ENCODE assay signal across 31 cellular contexts in genomic region chr15:31062965-31063355, GRCh38. TPM values are rescaled to one million over a fixed set of nuclear protein-coding genes. Genes with fewer than 3 reads are reported as not detected.
DNase-seq lines count a peak whose midpoint lies in the region; ATAC-seq, FAIRE-seq and TF ChIP-seq lines count a peak whose summit lies in the region.
"Had no signal": no experiment of that assay in that cellular context is flagged by ENCODE, and none has a peak within 500 bp of the region (broad histone marks: within the 10 kb centered on the region; RNA-seq: fewer than 3 reads in every experiment).

No MANE protein-coding gene starts in this region.

- no peak for TF ChIP-seq POLR2A in endothelial cell of umbilical vein (IDR thresholded peaks at IDR 0.05; ENCODE audit: low read depth, low read length)

- H2BK15ac ChIP-seq in mesenchymal stem cell (ENCODE audit: low read depth, poor library complexity, severe bottlenecking): no peak overlapping the region

- ATAC-seq in GM18907 (IDR thresholded peaks at IDR 0.05; ENCODE audit: unreplicated experiment) (no peak), HG03135 (IDR thresholded peaks at IDR 0.05; ENCODE audit: unreplicated experiment) (no peak)
- ATAC-seq in activated CD4-positive, alpha-beta T cell treated with anti-CD3 and anti-CD28 coated beads for 36 hours: no peak
- ATAC-seq: A549; activated CD8-positive, alpha-beta T cell treated with anti-CD3 and anti-CD28 coated beads for 36 hours; activated T-helper 17 cell treated with anti-CD3 and anti-CD28 coated beads, Interleukin-2, amount 50 U/mL, for 72 hours; stimulated activated naive CD8-positive, alpha-beta T cell treated with anti-CD3 and anti-CD28 coated beads, Interleukin-15, amount 100 ng/mL, for 72 hours had no signal

- no TSS peak for BruUV-seq in endothelial cell of umbilical vein (replicated peaks; lab: Mats Ljungman, UMichigan)

- no peak overlapping the region for H3K9ac ChIP-seq in GM23248
- H3K9ac ChIP-seq in endothelial cell of umbilical vein (replicated peaks; ENCODE audit: extremely low read depth, insufficient read depth, low read length): peak overlapping the region; percentile 37
- peak overlapping the region; percentile 14 for H3K9ac ChIP-seq in mesenchymal stem cell (ENCODE audit: low read length)
- H3K9ac ChIP-seq: parathyroid adenoma had no signal

- no peak overlapping the region for H2BK120ac ChIP-seq in mesenchymal stem cell (ENCODE audit: low read depth, low read length)

- H3K9me3 Mint-ChIP-seq in activated CD4-positive, alpha-beta T cell treated with anti-CD3 and anti-CD28 coated beads for 36 hours (ENCODE audit: low read depth): no peaks in the 10 kb centered on the region
- H3K9me3 Mint-ChIP-seq: activated CD8-positive, alpha-beta T cell treated with anti-CD3 and anti-CD28 coated beads for 36 hours; activated naive CD4-positive, alpha-beta T cell treated with anti-CD3 and anti-CD28 coated beads, Interleukin-2, amount 10 ng/mL, durations not matched to agents 7 days and 5 days; activated T-helper 17 cell treated with anti-CD3 and anti-CD28 coated beads, Interleukin-2, amount 50 U/mL, for 72 hours; CD8-positive, alpha-beta memory T cell had no signal

- H2AK5ac ChIP-seq in mesenchymal stem cell (ENCODE audit: low read length, severe bottlenecking): no peak overlapping the region

- intact Hi-C loops in endothelial cell of umbilical vein (cut with micrococcal nuclease): no loop called here
- intact Hi-C loops in activated CD4-positive, alpha-beta T cell treated with anti-CD3 and anti-CD28 coated beads for 36 hours (cut with DNase I, micrococcal nuclease): no loop called here

- TF ChIP-seq CTCF in AG04449 (IDR thresholded peaks at IDR 0.05; ENCODE audit: insufficient read depth, low read length, missing control alignments) (no peak), endothelial cell of umbilical vein (IDR thresholded peaks at IDR 0.05; ENCODE audit: extremely low read depth in 1 of 2, insufficient read depth in 1 of 2, low read depth in 1 of 2, low read length in 2 of 2) (no peak)

- H3K27me3 ChIP-seq in GM23248 (replicated peaks; ENCODE audit: insufficient read depth) (peaks cover 8% of the 10 kb centered on the region; the same call in 1 of the 2 replicates), endothelial cell of umbilical vein (ENCODE audit: control insufficient read depth in 2 of 2, insufficient read depth in 2 of 2, low read length in 2 of 2) (peaks cover 0 to 4% of the 10 kb centered on the region in 2 experiments), mesenchymal stem cell (ENCODE audit: control insufficient read depth in 1 of 2, insufficient read depth in 1 of 2, low read length in 2 of 2) (peaks cover 0 to 42% of the 10 kb centered on the region in 2 experiments)
- H3K27me3 ChIP-seq: spleen, thyroid gland, vagina had no signal

- FAIRE-seq in endothelial cell of umbilical vein (lab: Jason Lieb, UNC): peak; percentile 35
- FAIRE-seq: A549, GM12891 had no signal

- no peaks in the 10 kb centered on the region for H3K36me3 ChIP-seq in GM23248 (ENCODE audit: low read depth)
- H3K36me3 ChIP-seq in endothelial cell of umbilical vein (ENCODE audit: control insufficient read depth in 2 of 2, extremely low read depth in 1 of 2, insufficient read depth in 2 of 2, low read length in 2 of 2): no peaks in the 10 kb centered on the region
- no peaks in the 10 kb centered on the region for H3K36me3 ChIP-seq in mesenchymal stem cell (ENCODE audit: control insufficient read depth in 1 of 2, insufficient read depth in 2 of 2, low read depth in 1 of 2, low read length in 2 of 2)
- H3K36me3 ChIP-seq: BE2C, spleen, thyroid gland, vagina had no signal

- no peak overlapping the region for H3K4me3 Mint-ChIP-seq in activated CD4-positive, alpha-beta T cell treated with anti-CD3 and anti-CD28 coated beads for 36 hours
- H3K4me3 Mint-ChIP-seq: activated CD8-positive, alpha-beta T cell treated with anti-CD3 and anti-CD28 coated beads for 36 hours; activated naive CD4-positive, alpha-beta T cell treated with anti-CD3 and anti-CD28 coated beads, Interleukin-2, amount 10 ng/mL, durations not matched to agents 7 days and 5 days; activated T-helper 17 cell treated with anti-CD3 and anti-CD28 coated beads, Interleukin-2, amount 50 U/mL, for 72 hours; CD8-positive, alpha-beta memory T cell; stimulated activated naive CD8-positive, alpha-beta T cell treated with anti-CD3 and anti-CD28 coated beads, Interleukin-15, amount 100 ng/mL, for 72 hours had no signal

- no peak overlapping the region for H4K8ac ChIP-seq in mesenchymal stem cell (ENCODE audit: low read length)

- no peak overlapping the region for H3K18ac ChIP-seq in mesenchymal stem cell (ENCODE audit: low read depth in 1 of 2, low read length in 2 of 2)

- H3K27me3 Mint-ChIP-seq in activated CD4-positive, alpha-beta T cell treated with anti-CD3 and anti-CD28 coated beads for 36 hours: peaks cover 5% of the 10 kb centered on the region
- H3K27me3 Mint-ChIP-seq: activated CD8-positive, alpha-beta T cell treated with anti-CD3 and anti-CD28 coated beads for 36 hours; stimulated activated naive CD8-positive, alpha-beta T cell treated with anti-CD3 and anti-CD28 coated beads, Interleukin-15, amount 100 ng/mL, for 72 hours had no signal

- no peaks in the 10 kb centered on the region for H3K79me1 ChIP-seq in mesenchymal stem cell (replicated peaks; ENCODE audit: low read length, poor library complexity, severe bottlenecking)

- in situ Hi-C loops in GM23248 (cut with MboI): no loop called here

- H3K9me2 ChIP-seq in GM23248 (ENCODE audit: insufficient read depth): no peaks in the 10 kb centered on the region

- DNase-seq in AG04449 (ENCODE audit: low read depth, low spot score) (no peak), GM23248 (peak; percentile 27), endothelial cell of umbilical vein (ENCODE audit: low read depth, low spot score) (peak; percentile 21), mesenchymal stem cell (no peak), LoVo (ENCODE audit: low spot score) (no peak)
- DNase-seq in activated CD4-positive, alpha-beta T cell treated with anti-CD3 and anti-CD28 coated beads for 36 hours: no peak
- DNase-seq: activated CD8-positive, alpha-beta T cell treated with anti-CD3 and anti-CD28 coated beads for 36 hours; activated naive CD4-positive, alpha-beta T cell treated with anti-CD3 and anti-CD28 coated beads, Interleukin-2, amount 10 ng/mL, durations not matched to agents 7 days and 5 days; BE2C; CD8-positive, alpha-beta memory T cell; DMS153; head of caudate nucleus; mammary epithelial cell; MV-4-11; NCI-H2227 treated with DMSO at 0.1 percent for 48 hours; NCI-H526; PC-9; spleen; stimulated activated CD4-positive, alpha-beta T cell treated with anti-CD3 and anti-CD28 coated beads, Interleukin-2, amount 100 ng/mL, for 24 hours; stimulated activated naive CD8-positive, alpha-beta T cell treated with anti-CD3 and anti-CD28 coated beads, Interleukin-15, amount 100 ng/mL, for 72 hours; thyroid gland had no signal

- no peak overlapping the region for H2BK12ac ChIP-seq in mesenchymal stem cell (ENCODE audit: low read length in 2 of 2)

- dilution Hi-C loops in endothelial cell of umbilical vein (cut with MboI; ENCODE audit: extremely low pct_ligation_motif_present, low sequenced_read_pairs): no loop called here

- H3K4me2 ChIP-seq in GM23248 (ENCODE audit: unreplicated experiment): peak overlapping the region; percentile 35
- peak overlapping the region; percentile 79 for H3K4me2 ChIP-seq in endothelial cell of umbilical vein (ENCODE audit: insufficient read depth, low read length)
- no peak overlapping the region for H3K4me2 ChIP-seq in mesenchymal stem cell (ENCODE audit: low read length, poor library complexity, severe bottlenecking)
- H3K4me2 ChIP-seq: A549, PC-9 had no signal

- no peaks in the 10 kb centered on the region for H3K4me1 Mint-ChIP-seq in activated CD4-positive, alpha-beta T cell treated with anti-CD3 and anti-CD28 coated beads for 36 hours
- H3K4me1 Mint-ChIP-seq: activated naive CD4-positive, alpha-beta T cell treated with anti-CD3 and anti-CD28 coated beads, Interleukin-2, amount 10 ng/mL, durations not matched to agents 7 days and 5 days; activated T-helper 17 cell treated with anti-CD3 and anti-CD28 coated beads, Interleukin-2, amount 50 U/mL, for 72 hours; CD8-positive, alpha-beta memory T cell; stimulated activated naive CD8-positive, alpha-beta T cell treated with anti-CD3 and anti-CD28 coated beads, Interleukin-15, amount 100 ng/mL, for 72 hours had no signal

- no peaks in the 10 kb centered on the region for H3K36me3 Mint-ChIP-seq in activated CD4-positive, alpha-beta T cell treated with anti-CD3 and anti-CD28 coated beads for 36 hours (ENCODE audit: low read depth)
- H3K36me3 Mint-ChIP-seq: activated naive CD4-positive, alpha-beta T cell treated with anti-CD3 and anti-CD28 coated beads, Interleukin-2, amount 10 ng/mL, durations not matched to agents 7 days and 5 days; CD8-positive, alpha-beta memory T cell had no signal

- H3K27ac Mint-ChIP-seq in activated CD4-positive, alpha-beta T cell treated with anti-CD3 and anti-CD28 coated beads for 36 hours: no peak overlapping the region
- H3K27ac Mint-ChIP-seq: activated CD8-positive, alpha-beta T cell treated with anti-CD3 and anti-CD28 coated beads for 36 hours; activated naive CD4-positive, alpha-beta T cell treated with anti-CD3 and anti-CD28 coated beads, Interleukin-2, amount 10 ng/mL, durations not matched to agents 7 days and 5 days; activated T-helper 17 cell treated with anti-CD3 and anti-CD28 coated beads, Interleukin-2, amount 50 U/mL, for 72 hours; CD8-positive, alpha-beta memory T cell; stimulated activated naive CD8-positive, alpha-beta T cell treated with anti-CD3 and anti-CD28 coated beads, Interleukin-15, amount 100 ng/mL, for 72 hours had no signal

- no peak overlapping the region for H2BK5ac ChIP-seq in mesenchymal stem cell (ENCODE audit: low read depth, low read length, poor library complexity, severe bottlenecking)

- no peak overlapping the region for H4K91ac ChIP-seq in mesenchymal stem cell (ENCODE audit: low read length)

- no peaks in the 10 kb centered on the region for H3K9me1 ChIP-seq in endothelial cell of umbilical vein (replicated peaks; ENCODE audit: control insufficient read depth, extremely low read depth, insufficient read depth, low read length)

- H3K4me1 ChIP-seq in GM23248 (ENCODE audit: insufficient read depth) (peaks cover 13% of the 10 kb centered on the region; the same call in 1 of the 2 replicates), endothelial cell of umbilical vein (ENCODE audit: control insufficient read depth, extremely low read depth, insufficient read depth, low read length) (peaks cover 9% of the 10 kb centered on the region), mesenchymal stem cell (ENCODE audit: control insufficient read depth, insufficient read depth, low read depth, low read length) (peaks cover 3% of the 10 kb centered on the region)
- H3K4me1 ChIP-seq: A549, BE2C, spleen, thyroid gland had no signal

- 10 to 12% methylated on average over 19 of the region's 19 CpGs for WGBS in GM23248 (ENCODE audit: low coverage in 1 of 2, low lambda C conversion rate in 2 of 2, missing lambda C conversion rate in 2 of 2), 2 experiments
- WGBS in mesenchymal stem cell: 88% methylated on average over 12 of the region's 19 CpGs

- H3K79me2 ChIP-seq in GM23248 (ENCODE audit: insufficient read depth) (no peaks in the 10 kb centered on the region), endothelial cell of umbilical vein (ENCODE audit: control insufficient read depth, insufficient read depth, low read length) (no peaks in the 10 kb centered on the region)
- H3K79me2 ChIP-seq: parathyroid adenoma had no signal

- no peak overlapping the region for H3K14ac ChIP-seq in mesenchymal stem cell (ENCODE audit: low read length in 2 of 2)

- H3F3A ChIP-seq in GM23248 (ENCODE audit: insufficient read depth): peaks cover 10% of the 10 kb centered on the region; the same call in 1 of the 2 replicates

- H3K4me3 ChIP-seq in AG04449 (ENCODE audit: low read depth, low read length) (peak overlapping the region; percentile 39), GM23248 (peak overlapping the region; percentile 51), endothelial cell of umbilical vein (replicated peaks in 1 of 3; ENCODE audit: insufficient read depth in 1 of 3, low read depth in 1 of 3, low read length in 3 of 3) (no peak overlapping the region), mesenchymal stem cell (ENCODE audit: insufficient read depth in 1 of 2, low read depth in 1 of 2, low read length in 2 of 2) (peak overlapping the region in 1 of 2 experiments; percentile 60)
- H3K4me3 ChIP-seq: A549, PC-9, spleen, thyroid gland, vagina had no signal

- CTCF ChIA-PET in AG04449 (lab: Yijun Ruan, JAX): interaction anchor here (1.2 kb wide), 1 partner anchor 29 kb away, joined by 3 read pairs; no protein-coding TSS in a partner anchor
- CTCF ChIA-PET in endothelial cell of umbilical vein (lab: Charles Lee): no interaction called here
- CTCF ChIA-PET in activated CD4-positive, alpha-beta T cell treated with anti-CD3 and anti-CD28 coated beads for 36 hours (lab: Charles Lee): interaction anchor here (0.9 kb wide), 1 partner anchor 17 kb away, joined by 3 read pairs; no protein-coding TSS in a partner anchor

- POLR2A ChIA-PET in AG04449 (lab: Yijun Ruan, JAX) (no interaction called here), endothelial cell of umbilical vein (lab: Charles Lee) (interaction anchor here (0.6 kb wide), 1 partner anchor 37 kb away, joined by 6 read pairs; no protein-coding TSS in a partner anchor)
- POLR2A ChIA-PET in activated CD4-positive, alpha-beta T cell treated with anti-CD3 and anti-CD28 coated beads for 36 hours (lab: Charles Lee): no interaction called here

- H3K23ac ChIP-seq in mesenchymal stem cell (ENCODE audit: low read length in 2 of 2): no peak overlapping the region

- peak overlapping the region; percentile 35 for H2AFZ ChIP-seq in GM23248
- peak overlapping the region; percentile 88 for H2AFZ ChIP-seq in endothelial cell of umbilical vein (ENCODE audit: low read depth, low read length)
- no peak overlapping the region for H2AFZ ChIP-seq in mesenchymal stem cell (ENCODE audit: low read depth, low read length)
- H2AFZ ChIP-seq: parathyroid adenoma, PC-9 had no signal

- H4K20me1 ChIP-seq in GM23248 (ENCODE audit: insufficient read depth) (no peaks in the 10 kb centered on the region), endothelial cell of umbilical vein (replicated peaks; ENCODE audit: control insufficient read depth, extremely low read depth, insufficient read depth, low read length) (no peaks in the 10 kb centered on the region)

- H3K27ac ChIP-seq in GM23248: no peak overlapping the region
- H3K27ac ChIP-seq in endothelial cell of umbilical vein (ENCODE audit: insufficient read depth, low read depth, low read length): no peak overlapping the region
- no peak overlapping the region for H3K27ac ChIP-seq in mesenchymal stem cell (ENCODE audit: low read length, poor library complexity, severe bottlenecking)
- H3K27ac ChIP-seq: A549, parathyroid adenoma, PC-9, spleen, thyroid gland, vagina had no signal

- H3K4ac ChIP-seq in mesenchymal stem cell (ENCODE audit: low read depth in 1 of 2, low read length in 2 of 2): no peak overlapping the region

- no peaks in the 10 kb centered on the region for H3K9me3 ChIP-seq in GM23248 (ENCODE audit: low read depth)
- no peaks in the 10 kb centered on the region for H3K9me3 ChIP-seq in endothelial cell of umbilical vein (replicated peaks; ENCODE audit: control insufficient read depth, insufficient read depth, low read length)
- H3K9me3 ChIP-seq in mesenchymal stem cell (ENCODE audit: control insufficient read depth, low read length): no peaks in the 10 kb centered on the region
- H3K9me3 ChIP-seq: A549, BE2C, spleen, thyroid gland, vagina had no signal

RNA-seq across cellular contexts. Expression of gene TRPM1, which starts 38.6 kb away (rescaled TPM):
- not detected in 2 replicates for total RNA-seq in GM23248 (2014; rRNA removed; shearing (Covaris generic))
- polyA plus RNA-seq in GM23248 (2016; fragmentation: Nextera tagmentation; extraction: Ambion mirVana) (not detected in 2 replicates), endothelial cell of umbilical vein (0.19 and 0.54 TPM in 2 replicates)
- 0.53 TPM in 1 of 2 replicates, not detected in the other for total RNA-seq in endothelial cell of umbilical vein
- polyA plus RNA-seq in endothelial cell of umbilical vein (2011; cell fraction: cytosol; rRNA removed): 0.15 and 0.25 TPM in 2 replicates
- 0.08 and 0.41 TPM in 2 replicates for polyA plus RNA-seq in endothelial cell of umbilical vein (2011; cell fraction: nucleus; rRNA removed)
- 0.33 TPM in 1 of 2 replicates, not detected in the other for polyA plus RNA-seq in endothelial cell of umbilical vein (2012)
- 0.39 and 0.55 TPM in 2 replicates for polyA minus RNA-seq in endothelial cell of umbilical vein
- not detected for polyA minus RNA-seq in endothelial cell of umbilical vein (2011; cell fraction: cytosol; rRNA and poly(A)+ RNA removed)
- 1.1 TPM in 1 of 2 replicates, not detected in the other for polyA minus RNA-seq in endothelial cell of umbilical vein (2011; cell fraction: nucleus; rRNA and poly(A)+ RNA removed)
- polyA plus RNA-seq in mesenchymal stem cell (2013, experiment 1 of 2): not detected
- polyA plus RNA-seq in mesenchymal stem cell (2013, experiment 2 of 2): not detected
- not detected for total RNA-seq in activated CD4-positive, alpha-beta T cell treated with anti-CD3 and anti-CD28 coated beads for 36 hours
- total RNA-seq: activated CD8-positive, alpha-beta T cell treated with anti-CD3 and anti-CD28 coated beads for 36 hours; activated T-helper 17 cell treated with anti-CD3 and anti-CD28 coated beads, Interleukin-2, amount 50 U/mL, for 72 hours; CD8-positive, alpha-beta memory T cell; LHCN-M2; mammary epithelial cell; PC-9; spleen; T-helper 2 cell treated with Interferon-gamma antibody and Interleukin-4, amounts not matched to agents 100 ng/mL and 5 ng/mL, for 36 hours; thyroid gland; vagina had no signal
- polyA plus RNA-seq: A549, mammary epithelial cell, neural cell had no signal

Comparison
In these comparisons a context has a peak if more than half of its experiments do, and no peak if none do; other contexts are left out.
1. DNase-seq: peak in GM23248 (single experiment) and endothelial cell of umbilical vein (single experiment); none in AG04449 (single experiment), mesenchymal stem cell (single experiment), LoVo (single experiment) and activated CD4-positive, alpha-beta T cell treated with anti-CD3 and anti-CD28 coated beads for 36 hours (single experiment).
2. H3K4me3 ChIP-seq: peak in AG04449 (single experiment) and GM23248 (single experiment); none in endothelial cell of umbilical vein (0 of 3).